10 cellular contexts compared by ENCODE assay signal in genomic region chr7:23334482-23335056, GRCh38. TPM values are rescaled to one million over a fixed set of nuclear protein-coding genes. Genes with fewer than 3 reads are reported as not detected.
DNase-seq lines count a peak whose midpoint lies in the region; ATAC-seq and TF ChIP-seq lines count a peak whose summit lies in the region.
"Had no signal": no experiment of that assay in that cellular context is flagged by ENCODE, and none has a peak within 500 bp of the region (broad histone marks: within the 10 kb centered on the region; RNA-seq: fewer than 3 reads in every experiment).

No MANE protein-coding gene starts in this region.

- POLR2A ChIA-PET in activated CD4-positive, alpha-beta T cell treated with anti-CD3 and anti-CD28 coated beads for 36 hours (lab: Charles Lee), result no interaction called here

- H3K27me3 Mint-ChIP-seq in type B pancreatic cell, result no peaks in the 10 kb centered on the region
- peaks cover 8% of the 10 kb centered on the region for H3K27me3 Mint-ChIP-seq in activated CD4-positive, alpha-beta T cell treated with anti-CD3 and anti-CD28 coated beads for 36 hours
- H3K27me3 Mint-ChIP-seq: B cell had no signal

- DNase-seq in NCI-H146 (lab: John Stamatoyannopoulos, UW) (peak; percentile 46), NCI-H146 treated with DMSO at 0.1 percent for 48 hours (lab: John Stamatoyannopoulos, UW; ENCODE audit: unreplicated experiment) (no peak), T1000 (lab: John Stamatoyannopoulos, UW) (peak; percentile 88), left cardiac atrium (peak; percentile 35), type B pancreatic cell (ENCODE audit: extremely low spot score, unreplicated experiment) (no peak), OCI-M1 (lab: John Stamatoyannopoulos, UW) (no peak)
- no peak for DNase-seq in activated CD4-positive, alpha-beta T cell treated with anti-CD3 and anti-CD28 coated beads for 36 hours
- DNase-seq in activated CD4-positive, alpha-beta T cell treated with anti-CD3 and anti-CD28 coated beads for 4 hours, result no peak

- H3K9me3 Mint-ChIP-seq in type B pancreatic cell, result no peaks in the 10 kb centered on the region
- H3K9me3 Mint-ChIP-seq in activated CD4-positive, alpha-beta T cell treated with anti-CD3 and anti-CD28 coated beads for 36 hours (ENCODE audit: low read depth), result peaks cover 2% of the 10 kb centered on the region

- peak; percentile 35 to 80 for ATAC-seq in left cardiac atrium
- no peak for ATAC-seq in activated CD4-positive, alpha-beta T cell treated with anti-CD3 and anti-CD28 coated beads for 36 hours

- peaks cover 47% of the 10 kb centered on the region for H3K36me3 Mint-ChIP-seq in type B pancreatic cell
- no peaks in the 10 kb centered on the region for H3K36me3 Mint-ChIP-seq in activated CD4-positive, alpha-beta T cell treated with anti-CD3 and anti-CD28 coated beads for 36 hours (ENCODE audit: low read depth)
- H3K36me3 Mint-ChIP-seq: activated naive CD8-positive, alpha-beta T cell had no signal

- H3K27ac Mint-ChIP-seq in type B pancreatic cell, result no peak overlapping the region
- H3K27ac Mint-ChIP-seq in activated CD4-positive, alpha-beta T cell treated with anti-CD3 and anti-CD28 coated beads for 36 hours, result no peak overlapping the region
- H3K27ac Mint-ChIP-seq: activated naive CD8-positive, alpha-beta T cell; B cell had no signal

- CTCF ChIA-PET in activated CD4-positive, alpha-beta T cell treated with anti-CD3 and anti-CD28 coated beads for 36 hours (lab: Charles Lee), result no interaction called here

- peaks cover 15% of the 10 kb centered on the region for H3K4me1 Mint-ChIP-seq in type B pancreatic cell (ENCODE audit: unreplicated experiment)
- H3K4me1 Mint-ChIP-seq in activated CD4-positive, alpha-beta T cell treated with anti-CD3 and anti-CD28 coated beads for 36 hours, result no peaks in the 10 kb centered on the region
- H3K4me1 Mint-ChIP-seq: B cell had no signal

- H3K4me3 Mint-ChIP-seq in type B pancreatic cell, result peak overlapping the region; percentile 10
- no peak overlapping the region for H3K4me3 Mint-ChIP-seq in activated CD4-positive, alpha-beta T cell treated with anti-CD3 and anti-CD28 coated beads for 36 hours
- H3K4me3 Mint-ChIP-seq: activated naive CD8-positive, alpha-beta T cell; B cell had no signal

- TF ChIP-seq CTCF in type B pancreatic cell (conservative IDR thresholded peaks at IDR 0.05), result no peak

- intact Hi-C loops in left cardiac atrium (cut with DNase I), result no loop called here
- intact Hi-C loops in activated CD4-positive, alpha-beta T cell treated with anti-CD3 and anti-CD28 coated beads for 36 hours (cut with DNase I, micrococcal nuclease), result no loop called here

RNA-seq across cellular contexts. Expression of gene MALSU1, which starts 35.4 kb away (rescaled TPM):
- total RNA-seq in left cardiac atrium (10 to 100 TPM; 78.3 to 78.7 TPM), type B pancreatic cell (ENCODE audit: low replicate concordance) (50.0 and 50.5 TPM in 2 replicates)
- 10 to 100 TPM; 97.7 to 98.4 TPM for total RNA-seq in activated CD4-positive, alpha-beta T cell treated with anti-CD3 and anti-CD28 coated beads for 36 hours

Comparison
In these comparisons a context has a peak if more than half of its experiments do, and no peak if none do; other contexts are left out.
1. DNase-seq: peak in NCI-H146 (single experiment), T1000 (single experiment) and left cardiac atrium (single experiment); none in NCI-H146 treated with DMSO at 0.1 percent for 48 hours (single experiment), type B pancreatic cell (single experiment), activated CD4-positive, alpha-beta T cell treated with anti-CD3 and anti-CD28 coated beads for 36 hours (single experiment), OCI-M1 (single experiment) and activated CD4-positive, alpha-beta T cell treated with anti-CD3 and anti-CD28 coated beads for 4 hours (0 of 2).